Comparison of ENCODE assay signal across 1 cellular context in genomic region chr1:230153655-230154296, GRCh38.
A peak's percentile ranks its signal among the peaks of the same experiment; 100 is the strongest.
TF ChIP-seq lines count a peak whose summit lies in the region.

No MANE protein-coding gene starts in this region.

TF ChIP-seq in HepG2, 621 proteins besides CTCF, POLR2A, EP300 and RAD21 (continued from another document and continues in another):
- TF ChIP-seq TRIM24 (CRISPR knock-in tag; IDR thresholded peaks at IDR 0.05) = no peak
- 0 out of 2 replicates have a peak, but pooled peaks have one; percentile 55 for TF ChIP-seq ZBTB43 (CRISPR knock-in tag; conservative IDR thresholded peaks at IDR 0.05)
- peak; percentile 84; the same call in 1 of the 2 replicates for TF ChIP-seq ZNF205 (CRISPR knock-in tag; IDR thresholded peaks at IDR 0.05)
- peak in 1 of 2 experiments; percentile 79; a peak in 2 of 4 replicates for TF ChIP-seq KLF16 (CRISPR knock-in tag; IDR thresholded peaks at IDR 0.05)
- no peak for TF ChIP-seq HNRNPL (IDR thresholded peaks at IDR 0.05; ENCODE audit: low read depth, low read length)
- no peak for TF ChIP-seq ZNF75D (CRISPR knock-in tag; IDR thresholded peaks at IDR 0.05; ENCODE audit: borderline replicate concordance)
- TF ChIP-seq FOXA3 (CRISPR knock-in tag; IDR thresholded peaks at IDR 0.05) = peak; percentile 82
- no peak for TF ChIP-seq NRL (CRISPR knock-in tag; IDR thresholded peaks at IDR 0.05; ENCODE audit: borderline replicate concordance)
- peak; percentile 92 for TF ChIP-seq ARID5B (CRISPR knock-in tag; IDR thresholded peaks at IDR 0.05)
- peak; percentile 44; the same call in 1 of the 2 replicates for TF ChIP-seq RXRA (CRISPR knock-in tag; IDR thresholded peaks at IDR 0.05)
- TF ChIP-seq NFYC (CRISPR knock-in tag; IDR thresholded peaks at IDR 0.05) = 0 out of 2 replicates have a peak, but pooled peaks have one; percentile 12
- 0 out of 2 replicates have a peak, but pooled peaks have one; percentile 21 for TF ChIP-seq ZBED4 (CRISPR knock-in tag; IDR thresholded peaks at IDR 0.05; ENCODE audit: borderline replicate concordance)
- TF ChIP-seq SOX5 (CRISPR knock-in tag; IDR thresholded peaks at IDR 0.05; ENCODE audit: borderline replicate concordance) = peak; percentile 99
- TF ChIP-seq ZNF597 (CRISPR knock-in tag; IDR thresholded peaks at IDR 0.05) = no peak
- no peak for TF ChIP-seq MBD4 (IDR thresholded peaks at IDR 0.05; ENCODE audit: borderline replicate concordance, low read length)
- no peak for TF ChIP-seq SNAI1 (CRISPR knock-in tag; IDR thresholded peaks at IDR 0.05; ENCODE audit: borderline replicate concordance)
- TF ChIP-seq PLSCR1 (CRISPR knock-in tag; IDR thresholded peaks at IDR 0.05; ENCODE audit: borderline replicate concordance) = no peak
- no peak for TF ChIP-seq FOXP1 (IDR thresholded peaks at IDR 0.05)
- peak; percentile 62 for TF ChIP-seq FOXP1 (CRISPR knock-in tag; IDR thresholded peaks at IDR 0.05)
- peak; percentile 49; the same call in 1 of the 2 replicates for TF ChIP-seq CREM (IDR thresholded peaks at IDR 0.05)
- TF ChIP-seq CREM (CRISPR knock-in tag; IDR thresholded peaks at IDR 0.05) = no peak
- TF ChIP-seq EEA1 (CRISPR knock-in tag; IDR thresholded peaks at IDR 0.05; ENCODE audit: borderline replicate concordance) = no peak
- peak; percentile 60; the same call in 1 of the 2 replicates for TF ChIP-seq SMAD3 (CRISPR knock-in tag; IDR thresholded peaks at IDR 0.05)
- TF ChIP-seq ZBTB25 (CRISPR knock-in tag; IDR thresholded peaks at IDR 0.05) = peak; percentile 71
- TF ChIP-seq ZBTB33 (CRISPR knock-in tag; IDR thresholded peaks at IDR 0.05) = 0 out of 2 replicates have a peak, but pooled peaks have one; percentile 26
- peak; percentile 62; the same call in 1 of the 2 replicates for TF ChIP-seq SKIL (CRISPR knock-in tag; IDR thresholded peaks at IDR 0.05; ENCODE audit: borderline replicate concordance)
- TF ChIP-seq NCOR1 (IDR thresholded peaks at IDR 0.05; ENCODE audit: borderline replicate concordance, low read length) = peak; percentile 68; the same call in 1 of the 2 replicates
- TF ChIP-seq SKI (IDR thresholded peaks at IDR 0.05; ENCODE audit: partially characterized antibody) = peak; percentile 51
- TF ChIP-seq ERF (CRISPR knock-in tag; IDR thresholded peaks at IDR 0.05) = peak; percentile 73; the same call in 1 of the 2 replicates
- no peak for TF ChIP-seq HOMEZ (CRISPR knock-in tag; IDR thresholded peaks at IDR 0.05; ENCODE audit: low read depth)
- TF ChIP-seq SMAD1 (CRISPR knock-in tag; IDR thresholded peaks at IDR 0.05; ENCODE audit: borderline replicate concordance, low read depth) = no peak
- TF ChIP-seq PCBP1 (IDR thresholded peaks at IDR 0.05; ENCODE audit: borderline replicate concordance, low read depth, low read length) = no peak
- TF ChIP-seq ZNF670 (CRISPR knock-in tag; IDR thresholded peaks at IDR 0.05; ENCODE audit: borderline replicate concordance) = 0 out of 2 replicates have a peak, but pooled peaks have one; percentile 38
- TF ChIP-seq ZNF33B (CRISPR knock-in tag; IDR thresholded peaks at IDR 0.05) = no peak
- TF ChIP-seq ZGPAT (CRISPR knock-in tag; IDR thresholded peaks at IDR 0.05) = peak; percentile 59; the same call in 1 of the 2 replicates
- TF ChIP-seq ZNF614 (CRISPR knock-in tag; IDR thresholded peaks at IDR 0.05; ENCODE audit: borderline replicate concordance) = no peak
- peak; percentile 56 for TF ChIP-seq MLX (CRISPR knock-in tag; IDR thresholded peaks at IDR 0.05)
